Comparison of ENCODE assay signal across 18 cellular contexts in the genomic region with DNA sequence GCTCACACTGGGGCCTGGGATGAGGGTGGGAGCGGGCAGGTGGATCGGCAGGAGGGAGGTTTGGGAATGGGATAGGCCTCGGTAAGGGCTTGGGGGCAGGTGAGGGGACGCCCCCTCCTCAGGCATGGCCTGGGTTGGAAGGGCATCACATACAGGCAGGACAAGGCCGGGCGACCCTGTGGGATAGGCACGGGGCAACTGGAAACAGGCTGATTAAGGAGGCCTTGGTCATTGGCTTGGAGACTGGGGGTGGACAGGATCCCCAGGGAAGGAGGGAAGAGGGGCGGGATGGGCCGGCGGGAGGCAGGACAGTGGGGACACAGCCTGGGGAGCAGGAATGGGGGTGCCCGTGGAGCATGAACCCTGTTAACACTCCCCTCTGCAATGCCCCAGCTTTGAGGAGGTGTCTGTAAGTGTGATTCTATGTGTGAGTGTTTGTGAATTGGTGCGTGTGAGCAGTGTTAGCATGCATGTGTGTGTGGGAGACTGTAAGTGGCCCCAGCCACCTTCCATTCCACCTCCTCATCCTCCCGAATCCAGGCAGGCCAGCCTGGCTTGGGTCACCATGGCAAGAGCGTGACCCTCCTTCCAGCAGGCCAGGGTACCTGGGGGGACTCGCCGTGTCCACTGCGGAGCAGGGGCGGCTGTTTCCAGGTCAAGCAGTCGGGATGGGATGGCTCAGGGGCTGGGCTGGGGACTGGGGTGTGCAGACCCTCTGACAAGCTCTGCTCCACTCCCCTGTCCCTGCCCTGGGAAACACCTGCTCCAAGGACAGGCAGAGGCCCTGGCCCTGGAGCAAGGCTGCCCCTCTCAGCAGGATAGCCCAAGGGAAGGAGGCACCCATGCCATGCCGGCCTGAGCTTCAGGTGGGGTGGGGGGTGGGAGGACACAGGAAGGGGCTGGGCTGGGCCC. TPM values are rescaled to one million over a fixed set of nuclear protein-coding genes. Genes with fewer than 3 reads are reported as not detected.
DNase-seq lines count a peak whose midpoint lies in the region; ATAC-seq and TF ChIP-seq lines count a peak whose summit lies in the region.
"Had no signal": no experiment of that assay in that cellular context is flagged by ENCODE, and none has a peak within 500 bp of the region (broad histone marks: within the 10 kb centered on the region; RNA-seq: fewer than 3 reads in every experiment).

No MANE protein-coding gene starts in this region.

- H3K27ac Mint-ChIP-seq in activated naive CD4-positive, alpha-beta T cell treated with anti-CD3 and anti-CD28 coated beads, Interleukin-2, amount 50 U/mL, for 24 hours, result peak overlapping the region; percentile 11
- H3K27ac Mint-ChIP-seq in nephron, result peak overlapping the region in 2 of 3 experiments; percentile 74 to 78
- no peak overlapping the region for H3K27ac Mint-ChIP-seq in T-helper 2 cell treated with Interferon-gamma antibody and Interleukin-4, amounts not matched to agents 5 μg/mL and 100 μg/mL, for 36 hours
- H3K27ac Mint-ChIP-seq: activated CD4-positive, alpha-beta T cell treated with anti-CD3 and anti-CD28 coated beads, Interleukin-2, amount 10 ng/mL, durations not matched to agents 7 days and 5 days had no signal

- ATAC-seq in left cardiac atrium (no peak), GM21825 (IDR thresholded peaks at IDR 0.05; ENCODE audit: unreplicated experiment) (no peak)
- ATAC-seq: gastroesophageal sphincter, SK-N-SH treated with all-trans-retinoic acid at 6 μM for 48 hours had no signal

- DNase-seq in activated naive CD4-positive, alpha-beta T cell (lab: John Stamatoyannopoulos, UW), result no peak
- DNase-seq in left cardiac atrium (peak; percentile 24), tibial nerve (ENCODE audit: low spot score in 2 of 2) (no peak), NCI-H187 treated with DMSO at 0.1 percent for 48 hours (lab: John Stamatoyannopoulos, UW) (no peak)
- no peak for DNase-seq in T-helper 2 cell treated with Interferon-gamma antibody and Interleukin-4, amounts not matched to agents 5 μg/mL and 100 μg/mL, for 36 hours (ENCODE audit: low spot score)
- DNase-seq: activated CD4-positive, alpha-beta T cell treated with anti-CD3 and anti-CD28 coated beads, Interleukin-2, amount 10 ng/mL, durations not matched to agents 7 days and 5 days; naive B cell; NCI-H226 had no signal

- H3K4me1 ChIP-seq in tibial nerve, result peaks cover 0 to 63% (median 23%) of the 10 kb centered on the region in 4 donors

- no peak for TF ChIP-seq CTCF in nephron (IDR thresholded peaks at IDR 0.05; ENCODE audit: unreplicated experiment in 3 of 3)
- TF ChIP-seq CTCF in tibial nerve (IDR thresholded peaks at IDR 0.05), result no peak

- TF ChIP-seq POLR2A in tibial nerve (IDR thresholded peaks at IDR 0.05), result no peak

- H3K27me3 Mint-ChIP-seq in activated naive CD4-positive, alpha-beta T cell treated with anti-CD3 and anti-CD28 coated beads, Interleukin-2, amount 50 U/mL, for 24 hours, result no peaks in the 10 kb centered on the region
- H3K27me3 Mint-ChIP-seq in nephron (ENCODE audit: low read depth), result peaks cover 4% of the 10 kb centered on the region
- no peaks in the 10 kb centered on the region for H3K27me3 Mint-ChIP-seq in T-helper 2 cell treated with Interferon-gamma antibody and Interleukin-4, amounts not matched to agents 5 μg/mL and 100 μg/mL, for 36 hours (ENCODE audit: low read depth)
- H3K27me3 Mint-ChIP-seq: activated CD4-positive, alpha-beta T cell treated with anti-CD3 and anti-CD28 coated beads, Interleukin-2, amount 10 ng/mL, durations not matched to agents 7 days and 5 days had no signal

- no peaks in the 10 kb centered on the region for H3K9me3 ChIP-seq in tibial nerve
- H3K9me3 ChIP-seq: gastroesophageal sphincter, tibial artery had no signal

- intact Hi-C loops in left cardiac atrium (cut with DNase I), result no loop called here

- H3K36me3 Mint-ChIP-seq in activated naive CD4-positive, alpha-beta T cell treated with anti-CD3 and anti-CD28 coated beads, Interleukin-2, amount 50 U/mL, for 24 hours, result peaks cover 6% of the 10 kb centered on the region
- H3K36me3 Mint-ChIP-seq in nephron (ENCODE audit: low read depth), result no peaks in the 10 kb centered on the region
- peaks cover 6% of the 10 kb centered on the region for H3K36me3 Mint-ChIP-seq in T-helper 2 cell treated with Interferon-gamma antibody and Interleukin-4, amounts not matched to agents 5 μg/mL and 100 μg/mL, for 36 hours (ENCODE audit: low read depth)
- H3K36me3 Mint-ChIP-seq: naive B cell had no signal

- no peak overlapping the region for H3K4me3 Mint-ChIP-seq in activated naive CD4-positive, alpha-beta T cell treated with anti-CD3 and anti-CD28 coated beads, Interleukin-2, amount 50 U/mL, for 24 hours
- peak overlapping the region; percentile 41 to 77 (median 51) for H3K4me3 Mint-ChIP-seq in nephron
- no peak overlapping the region for H3K4me3 Mint-ChIP-seq in T-helper 2 cell treated with Interferon-gamma antibody and Interleukin-4, amounts not matched to agents 5 μg/mL and 100 μg/mL, for 36 hours
- H3K4me3 Mint-ChIP-seq: activated CD4-positive, alpha-beta T cell treated with anti-CD3 and anti-CD28 coated beads, Interleukin-2, amount 10 ng/mL, durations not matched to agents 7 days and 5 days had no signal

- no peaks in the 10 kb centered on the region for H3K27me3 ChIP-seq in tibial nerve
- H3K27me3 ChIP-seq: gastroesophageal sphincter, tibial artery had no signal

- WGBS in tibial nerve, 2 donors, result 88 to 89% methylated on average over 19 to 20 of the region's 20 CpGs

- no peaks in the 10 kb centered on the region for H3K9me3 Mint-ChIP-seq in activated naive CD4-positive, alpha-beta T cell treated with anti-CD3 and anti-CD28 coated beads, Interleukin-2, amount 50 U/mL, for 24 hours
- no peaks in the 10 kb centered on the region for H3K9me3 Mint-ChIP-seq in nephron
- H3K9me3 Mint-ChIP-seq in T-helper 2 cell treated with Interferon-gamma antibody and Interleukin-4, amounts not matched to agents 5 μg/mL and 100 μg/mL, for 36 hours, result no peaks in the 10 kb centered on the region
- H3K9me3 Mint-ChIP-seq: activated CD4-positive, alpha-beta T cell treated with anti-CD3 and anti-CD28 coated beads, Interleukin-2, amount 10 ng/mL, durations not matched to agents 7 days and 5 days; naive B cell had no signal

- H3K27ac ChIP-seq in tibial nerve, result peak overlapping the region in 3 of 4 donors; percentile 50 to 95 (median 84)
- H3K27ac ChIP-seq: gastroesophageal sphincter, tibial artery had no signal

- H3K4me1 Mint-ChIP-seq in activated naive CD4-positive, alpha-beta T cell treated with anti-CD3 and anti-CD28 coated beads, Interleukin-2, amount 50 U/mL, for 24 hours, result peaks cover 4% of the 10 kb centered on the region
- peaks cover 14% of the 10 kb centered on the region for H3K4me1 Mint-ChIP-seq in nephron
- H3K4me1 Mint-ChIP-seq in T-helper 2 cell treated with Interferon-gamma antibody and Interleukin-4, amounts not matched to agents 5 μg/mL and 100 μg/mL, for 36 hours (ENCODE audit: low read depth), result peaks cover 6% of the 10 kb centered on the region

- H3K4me3 ChIP-seq in tibial nerve, result no peak overlapping the region
- H3K4me3 ChIP-seq: gastroesophageal sphincter, tibial artery had no signal

- no peak for TF ChIP-seq EP300 in tibial nerve (IDR thresholded peaks at IDR 0.05)

- peaks cover 3 to 11% (median 8%) of the 10 kb centered on the region in 3 donors for H3K36me3 ChIP-seq in tibial nerve
- H3K36me3 ChIP-seq: gastroesophageal sphincter had no signal

RNA-seq across cellular contexts. Expression of gene PIM3, which starts 3.4 kb away (rescaled TPM):
- total RNA-seq in left cardiac atrium, result 10 to 100 TPM; 44.1 to 66.8 TPM
- 100 to 1,000 TPM in 3 of 4 donors, 10 to 100 TPM in 1; 98.3 to 138 (median 119) TPM for total RNA-seq in tibial nerve

RNA-seq across cellular contexts. Expression of gene CRELD2, which starts 38.7 kb away (rescaled TPM):
- total RNA-seq in left cardiac atrium, result 10 to 100 TPM; 30.1 to 43.7 TPM
- 10 to 100 TPM; 44.8 to 80.4 (median 65.1) TPM for total RNA-seq in tibial nerve

RNA-seq across cellular contexts. Expression of gene ALG12, which starts 38.9 kb away (rescaled TPM):
- total RNA-seq in left cardiac atrium (10 to 100 TPM; 15.3 to 15.9 TPM), tibial nerve (10 to 100 TPM in 3 of 4 donors, 1 to 10 TPM in 1; 9.0 to 17.4 (median 14.5) TPM)

RNA-seq across cellular contexts. Expression of gene IL17REL, which starts 55.4 kb away (rescaled TPM):
- not detected for total RNA-seq in left cardiac atrium
- total RNA-seq in tibial nerve, result not detected
- total RNA-seq: activated CD4-positive, alpha-beta T cell treated with anti-CD3 and anti-CD28 coated beads, Interleukin-2, amount 10 ng/mL, durations not matched to agents 7 days and 5 days; dermis microvascular lymphatic vessel endothelial cell; epithelial cell of proximal tubule; gastroesophageal sphincter; left lobe of liver; M059J had no signal

Comparison
In these comparisons a context has a peak if more than half of its experiments do, and no peak if none do; other contexts are left out.
1. H3K4me3 Mint-ChIP-seq: peak in nephron (3 of 3); none in activated naive CD4-positive, alpha-beta T cell treated with anti-CD3 and anti-CD28 coated beads, Interleukin-2, amount 50 U/mL, for 24 hours (single experiment) and T-helper 2 cell treated with Interferon-gamma antibody and Interleukin-4, amounts not matched to agents 5 μg/mL and 100 μg/mL, for 36 hours (single experiment).